Comparison of ENCODE assay signal across 1 cellular context in the genomic region with DNA sequence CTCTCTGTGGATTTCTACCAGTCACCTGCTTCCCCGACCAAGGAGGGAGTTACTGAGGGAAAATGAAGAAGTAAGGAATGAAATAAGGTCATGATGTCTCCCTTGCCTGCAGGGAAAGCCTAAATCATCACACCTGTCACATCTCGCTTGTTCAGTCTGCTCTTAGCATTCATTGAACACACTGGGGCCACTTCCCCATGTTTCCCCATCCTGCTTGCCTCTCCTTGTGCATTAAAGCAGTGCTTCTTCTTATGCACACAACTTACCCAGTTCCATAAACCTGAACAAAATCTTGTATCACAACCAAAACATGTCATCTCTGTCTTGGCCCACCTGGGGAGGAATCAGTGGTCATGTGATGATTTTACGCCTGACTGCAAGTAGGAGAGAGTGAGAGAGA.
TF ChIP-seq lines count a peak whose summit lies in the region.

No MANE protein-coding gene starts in this region.

TF ChIP-seq in H1, 55 proteins besides CTCF, POLR2A, EP300 and RAD21 (continued from another document):
- no peak for TF ChIP-seq GABPA (IDR thresholded peaks at IDR 0.05; ENCODE audit: borderline replicate concordance, insufficient read depth, low read length)
- no peak for TF ChIP-seq POU5F1 (IDR thresholded peaks at IDR 0.05; ENCODE audit: low read depth, low read length)
